In genomic region chr5:134427540-134428041, GRCh38 we compare ENCODE assay signal across 2 cellular contexts.
TF ChIP-seq lines count a peak whose summit lies in the region.

No MANE protein-coding gene starts in this region.

TF ChIP-seq in SK-N-SH, 30 proteins besides CTCF, POLR2A, EP300 and RAD21 (continued from another document):
- TF ChIP-seq GATA2 (CRISPR knock-in tag; IDR thresholded peaks at IDR 0.05) (no peak), MEF2A (IDR thresholded peaks at IDR 0.05; ENCODE audit: borderline replicate concordance, low read depth) (no peak), FOSL2 (IDR thresholded peaks at IDR 0.05; ENCODE audit: borderline replicate concordance, low read depth) (no peak), FOXM1 (IDR thresholded peaks at IDR 0.05; ENCODE audit: low read depth) (no peak)

TF ChIP-seq in SK-N-SH treated with all-trans-retinoic acid at 6 μM for 48 hours, 23 proteins besides CTCF, POLR2A, EP300 and RAD21 (continued from another document):
- TF ChIP-seq CSRNP3 (CRISPR knock-in tag; IDR thresholded peaks at IDR 0.05) (no peak), GLIS3 (CRISPR knock-in tag; IDR thresholded peaks at IDR 0.05) (no peak), CSDC2 (CRISPR knock-in tag; IDR thresholded peaks at IDR 0.05) (no peak), ZC3H10 (CRISPR knock-in tag; IDR thresholded peaks at IDR 0.05) (no peak), ISL1 (CRISPR knock-in tag; IDR thresholded peaks at IDR 0.05) (no peak), TOX (CRISPR knock-in tag; IDR thresholded peaks at IDR 0.05; ENCODE audit: borderline replicate concordance) (no peak)
